Comparison of ENCODE assay signal across 8 cellular contexts in genomic region chr18:44721748-44722147, GRCh38. TPM values are rescaled to one million over a fixed set of nuclear protein-coding genes. Genes with fewer than 3 reads are reported as not detected.
DNase-seq lines count a peak whose midpoint lies in the region; ATAC-seq, FAIRE-seq and TF ChIP-seq lines count a peak whose summit lies in the region.
"Not testable (repeated sequence)": the region's sequence is repeated elsewhere in the genome, so short reads cannot be mapped to it uniquely, and the experiment has no call there.

No MANE protein-coding gene starts in this region.

- not testable (repeated sequence) for FAIRE-seq in GM12878 (lab: Jason Lieb, UNC)

- ATAC-seq in GM18505 (IDR thresholded peaks at IDR 0.05; ENCODE audit: unreplicated experiment): not testable (repeated sequence)
- ATAC-seq in GM19023 (IDR thresholded peaks at IDR 0.05; ENCODE audit: unreplicated experiment) (peak; percentile 41), GM21447 (IDR thresholded peaks at IDR 0.05; ENCODE audit: unreplicated experiment) (peak; percentile 54), HG02763 (IDR thresholded peaks at IDR 0.05; ENCODE audit: unreplicated experiment) (peak; percentile 57), HG03175 (IDR thresholded peaks at IDR 0.05; ENCODE audit: unreplicated experiment) (peak; percentile 25), GM12878 (peak; percentile 26)
- peak; percentile 13 to 26 for ATAC-seq in stimulated activated naive B cell treated with anti-CD40 and anti-IgM and Interleukin-4, amounts not matched to agents 10 μg/mL and 1 μg/mL and 100 μg/mL, for 72 hours (replicated peaks)

- peaks cover 76% of the 10 kb centered on the region for H3K79me2 ChIP-seq in KMS-11 (ENCODE audit: insufficient read depth, low read depth)
- not testable (repeated sequence) for H3K79me2 ChIP-seq in GM12878 (ENCODE audit: control insufficient read depth, insufficient read depth, low read length)

- BruUV-seq in GM12878 (replicated peaks; lab: Mats Ljungman, UMichigan): not testable (repeated sequence)

- not testable (repeated sequence) for H3K9me3 Mint-ChIP-seq in stimulated activated naive B cell treated with anti-CD40 and anti-IgM and Interleukin-4, amounts not matched to agents 10 μg/mL and 1 μg/mL and 100 μg/mL, for 72 hours

- peak overlapping the region in 1 of 2 donors; percentile 29 for H3K4me3 Mint-ChIP-seq in stimulated activated naive B cell treated with anti-CD40 and anti-IgM and Interleukin-4, amounts not matched to agents 10 μg/mL and 1 μg/mL and 100 μg/mL, for 72 hours

- not testable (repeated sequence) for TF ChIP-seq RAD21 in GM12878 (IDR thresholded peaks at IDR 0.05; ENCODE audit: insufficient read depth, low read depth, low read length)

- not testable (repeated sequence) for H3K27me3 ChIP-seq in KMS-11 (ENCODE audit: insufficient read depth, low read depth); GM12878 (replicated peaks in 1 of 2; ENCODE audit: control insufficient read depth in 2 of 2, insufficient read depth in 2 of 2, low read length in 1 of 2)

- RAD21 ChIA-PET in GM12878 (lab: Charles Lee; ENCODE audit: unreplicated experiment): interaction anchor here (0.5 to 6.6 kb wide), 6 partner anchors 12 to 166 kb away, joined by 3 to 63 read pairs (median 6); no protein-coding TSS in a partner anchor

- WGBS in GM12878 (ENCODE audit: insufficient coverage, insufficient replicate concordance, low lambda C conversion rate, missing lambda C conversion rate): 15% methylated on average over 3 of the region's 3 CpGs

- intact Hi-C loops in GM12878 (cut with micrococcal nuclease; ENCODE audit: unreplicated experiment): not testable (repeated sequence)

- in situ Hi-C loops in GM12878 (cut with MboI): not testable (repeated sequence)

- not testable (repeated sequence) for H3K4me3 ChIP-seq in KMS-11 (IDR thresholded peaks at IDR 0.05; ENCODE audit: insufficient read depth, low read depth, low read length); GM12878

- H3K27ac Mint-ChIP-seq in stimulated activated naive B cell treated with anti-CD40 and anti-IgM and Interleukin-4, amounts not matched to agents 10 μg/mL and 1 μg/mL and 100 μg/mL, for 72 hours: peak overlapping the region; percentile 59

- H3K4me2 ChIP-seq in KMS-11: peak overlapping the region; percentile 73
- peak overlapping the region; percentile 66 for H3K4me2 ChIP-seq in GM12878 (ENCODE audit: control insufficient read depth, insufficient read depth)

- H3K9ac ChIP-seq in KMS-11; GM12878 (ENCODE audit: control insufficient read depth, insufficient read depth, low read length): not testable (repeated sequence)

- not testable (repeated sequence) for H4K20me1 ChIP-seq in KMS-11 (ENCODE audit: insufficient read depth); GM12878 (ENCODE audit: control insufficient read depth, insufficient read depth)

- H3K9me3 ChIP-seq in GM12878 (replicated peaks; ENCODE audit: control insufficient read depth, insufficient read depth, low read length): not testable (repeated sequence)

- SMC1A ChIA-PET in GM12878 (lab: Charles Lee; ENCODE audit: uncharacterized antibody, unreplicated experiment): interaction anchor here (0.9 to 13.7 kb wide), 11 partner anchors 11 to 382 kb away, joined by 3 to 216 read pairs (median 3); no protein-coding TSS in a partner anchor

- peaks cover 81 to 95% of the 10 kb centered on the region in 2 donors for H3K4me1 Mint-ChIP-seq in stimulated activated naive B cell treated with anti-CD40 and anti-IgM and Interleukin-4, amounts not matched to agents 10 μg/mL and 1 μg/mL and 100 μg/mL, for 72 hours

- not testable (repeated sequence) for H2AFZ ChIP-seq in KMS-11 (ENCODE audit: low read depth); GM12878 (ENCODE audit: control insufficient read depth, low read depth, low read length)

- peak in 1 of 2 experiments; percentile 32; a peak in 2 of 4 replicates for TF ChIP-seq EP300 in GM12878 (IDR thresholded peaks at IDR 0.05; ENCODE audit: borderline replicate concordance in 1 of 2, control insufficient read depth in 1 of 2, low read depth in 2 of 2, low read length in 2 of 2)

- H3K4me1 ChIP-seq in KMS-11 (ENCODE audit: low read depth, poor library complexity, severe bottlenecking): peaks cover 99% of the 10 kb centered on the region
- H3K4me1 ChIP-seq in GM12878 (ENCODE audit: control insufficient read depth, insufficient read depth, low read length): peaks cover 60% of the 10 kb centered on the region

- CTCF ChIA-PET in GM12878 (lab: Yijun Ruan, JAX): interaction anchor here (0.9 to 2.9 kb wide), 4 partner anchors 12 to 491 kb away, joined by 3 to 10 read pairs (median 6); no protein-coding TSS in a partner anchor

- TF ChIP-seq CTCF in KMS-11 (conservative IDR thresholded peaks at IDR 0.05; ENCODE audit: low read depth, low read length): 0 out of 2 replicates have a peak, but pooled peaks have one; percentile 2
- not testable (repeated sequence) for TF ChIP-seq CTCF in GM12878 (IDR thresholded peaks at IDR 0.05 in 2 of 3, conservative IDR thresholded peaks at IDR 0.05 in 1 of 3; ENCODE audit: control insufficient read depth in 2 of 3, extremely low read depth in 1 of 3, insufficient read depth in 1 of 3, low read depth in 3 of 3, low read length in 3 of 3)

- H3K36me3 Mint-ChIP-seq in stimulated activated naive B cell treated with anti-CD40 and anti-IgM and Interleukin-4, amounts not matched to agents 10 μg/mL and 1 μg/mL and 100 μg/mL, for 72 hours: peaks cover 52 to 77% of the 10 kb centered on the region in 2 donors

- not testable (repeated sequence) for H3K27me3 Mint-ChIP-seq in stimulated activated naive B cell treated with anti-CD40 and anti-IgM and Interleukin-4, amounts not matched to agents 10 μg/mL and 1 μg/mL and 100 μg/mL, for 72 hours

- DNase-seq in GM12878 (ENCODE audit: low read depth, low spot score): peak; percentile 55
- DNase-seq in stimulated activated naive B cell treated with anti-CD40 and anti-IgM and Interleukin-4, amounts not matched to agents 10 μg/mL and 1 μg/mL and 100 μg/mL, for 72 hours: peak; percentile 22

- peak; percentile 23 for TF ChIP-seq POLR2A in GM18505 (IDR thresholded peaks at IDR 0.05; ENCODE audit: borderline replicate concordance, extremely low read depth, insufficient read depth, insufficient read length)
- not testable (repeated sequence) for TF ChIP-seq POLR2A in GM12878 (IDR thresholded peaks at IDR 0.05; ENCODE audit: low read depth, low read length)

- not testable (repeated sequence) for H3K36me3 ChIP-seq in KMS-11 (ENCODE audit: insufficient read depth); GM12878 (ENCODE audit: control insufficient read depth in 2 of 2, insufficient read depth in 2 of 2, low read length in 1 of 2)

- peak overlapping the region; percentile 77 for H3K27ac ChIP-seq in KMS-11
- H3K27ac ChIP-seq in GM12878 (ENCODE audit: control insufficient read depth, insufficient read depth): not testable (repeated sequence)

- POLR2A ChIA-PET in GM12878 (lab: Charles Lee): not testable (repeated sequence)

TF ChIP-seq in GM12878, 131 proteins besides CTCF, POLR2A, EP300 and RAD21 (continues in another document):
- TF ChIP-seq IKZF2 (IDR thresholded peaks at IDR 0.05): peak; percentile 46 to 51
- peak; percentile 44 to 64; a peak in 3 of 4 replicates for TF ChIP-seq BHLHE40 (IDR thresholded peaks at IDR 0.05; ENCODE audit: borderline replicate concordance in 1 of 2, low read depth in 2 of 2, low read length in 1 of 2)
- peak; percentile 94; the same call in 2 of the 3 replicates for TF ChIP-seq POU2F2 (IDR thresholded peaks at IDR 0.05; ENCODE audit: borderline replicate concordance, low read depth, low read length)
- peak; percentile 41; the same call in 1 of the 2 replicates for TF ChIP-seq ZNF24 (IDR thresholded peaks at IDR 0.05)
- peak; percentile 43 for TF ChIP-seq MEF2B (IDR thresholded peaks at IDR 0.05; ENCODE audit: partially characterized antibody, poor library complexity, severe bottlenecking)
- peak; percentile 54 for TF ChIP-seq IKZF1 (conservative IDR thresholded peaks at IDR 0.05)
- peak; percentile 42; the same call in 1 of the 2 replicates for TF ChIP-seq RELB (IDR thresholded peaks at IDR 0.05; ENCODE audit: low read depth)
- TF ChIP-seq GATAD2B (conservative IDR thresholded peaks at IDR 0.05; ENCODE audit: low read depth): peak; percentile 76; the same call in 1 of the 2 replicates

RNA-seq across cellular contexts. Expression of gene SETBP1, which starts 41.1 kb away (rescaled TPM):
- total RNA-seq in GM12878 (2013; cell fraction: nucleolus; rRNA removed): 124 and 128 TPM in 2 replicates
- total RNA-seq in GM12878 (2014; rRNA removed) (13.5 and 13.7 TPM in 2 replicates), GM12878 (2014; rRNA removed; fragmentation: Illumina TruSeq; extraction: Trizol) (11.9 and 12.5 TPM in 2 replicates), GM12878 (2021) (23.7 and 29.7 TPM in 2 replicates)
- 1.9 TPM for polyA plus RNA-seq in GM12878 (2011; ENCODE audit: low read depth)
- polyA plus RNA-seq in GM12878 (2011; rRNA removed) (15.0 and 15.4 TPM in 2 replicates), GM12878 (2014; fragmentation: Illumina TruSeq; extraction: Trizol) (9.7 and 10.3 TPM in 2 replicates), GM12878 (2014; fragmentation: Nextera tagmentation; extraction: Ambion mirVana) (1 to 10 TPM in 1 of 2 experiments, under 1 TPM in 1; 0.99 to 2.6 TPM), GM12878 (2014; rRNA removed) (6.9 and 7.0 TPM in 2 replicates), GM12878 (2016; fragmentation: Nextera tagmentation; extraction: Ambion mirVana) (1 to 10 TPM; 4.0 to 4.3 TPM)
- 8.8 and 10.3 TPM in 2 replicates for polyA plus RNA-seq in GM12878 (2011; cell fraction: cytosol; rRNA removed)
- 31.0 and 32.9 TPM in 2 replicates for polyA plus RNA-seq in GM12878 (2011; cell fraction: nucleus; rRNA removed)
- polyA plus RNA-seq in GM12878 (2012): 2.0 and 3.2 TPM in 2 replicates
- 41.5 and 46.6 TPM in 2 replicates for polyA minus RNA-seq in GM12878 (2011; rRNA and poly(A)+ RNA removed)
- polyA minus RNA-seq in GM12878 (2011; cell fraction: cytosol; rRNA and poly(A)+ RNA removed): 9.6 and 12.1 TPM in 2 replicates
- 77.5 and 127 TPM in 2 replicates for polyA minus RNA-seq in GM12878 (2011; cell fraction: nucleus; rRNA and poly(A)+ RNA removed)
